In genomic region chr6:15287670-15288069, GRCh38 we compare ENCODE assay signal across 1 cellular context.
TF ChIP-seq lines count a peak whose summit lies in the region.

No MANE protein-coding gene starts in this region.

TF ChIP-seq in GM23338, 12 proteins besides CTCF, POLR2A, EP300 and RAD21 (continued from another document):
- TF ChIP-seq ZNF462 (CRISPR knock-in tag; IDR thresholded peaks at IDR 0.05) (no peak), EZH2phosphoT487 (IDR thresholded peaks at IDR 0.05; ENCODE audit: unreplicated experiment) (no peak), NANOG (IDR thresholded peaks at IDR 0.05; ENCODE audit: borderline replicate concordance) (no peak), ZNF331 (CRISPR knock-in tag; IDR thresholded peaks at IDR 0.05; ENCODE audit: low read depth) (no peak), REST (IDR thresholded peaks at IDR 0.05; ENCODE audit: unreplicated experiment) (no peak), ZNF114 (CRISPR knock-in tag; IDR thresholded peaks at IDR 0.05) (no peak), STAT1 (IDR thresholded peaks at IDR 0.05; ENCODE audit: unreplicated experiment) (no peak), POLR2AphosphoS5 (IDR thresholded peaks at IDR 0.05; ENCODE audit: low read depth) (no peak)
